ENCODE assay signal across 27 cellular contexts in the genomic region with DNA sequence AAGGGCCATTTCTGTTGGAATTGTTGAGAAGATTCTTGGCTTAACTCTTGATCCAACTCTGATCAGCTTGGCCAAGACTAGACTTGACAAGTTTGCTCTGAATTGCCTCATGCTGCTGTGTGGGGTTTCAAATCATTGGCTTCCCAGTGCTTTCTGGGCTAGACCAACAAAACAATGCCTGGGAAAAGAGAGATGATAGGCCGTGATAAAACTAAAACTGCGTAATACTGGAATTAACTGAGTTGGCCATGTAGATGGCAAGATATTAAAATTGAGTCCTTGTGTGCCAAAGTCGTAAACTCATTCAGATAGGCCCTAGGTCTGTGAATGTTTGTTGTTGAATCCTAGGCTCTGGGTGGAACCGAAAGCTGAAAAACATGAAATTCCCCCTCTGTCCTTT.
DNase-seq lines count a peak whose midpoint lies in the region; ATAC-seq and TF ChIP-seq lines count a peak whose summit lies in the region.
"Had no signal": no experiment of that assay in that cellular context is flagged by ENCODE, and none has a peak within 500 bp of the region (broad histone marks: within the 10 kb centered on the region; RNA-seq: fewer than 3 reads in every experiment).

No MANE protein-coding gene starts in this region.

- H3K27me3 ChIP-seq in mammary epithelial cell (ENCODE audit: insufficient read depth, low read length) (no peaks in the 10 kb centered on the region), gastroesophageal sphincter (no peaks in the 10 kb centered on the region)
- H3K27me3 ChIP-seq: adrenal gland, BLaER1, Peyer's patch had no signal

- no peak overlapping the region for H2AFZ ChIP-seq in mammary epithelial cell (ENCODE audit: low read depth, low read length)

- H3K4me3 ChIP-seq in mammary epithelial cell (replicated peaks in 1 of 3; ENCODE audit: insufficient read depth in 1 of 3, low read depth in 2 of 3, low read length in 3 of 3) (no peak overlapping the region), gastroesophageal sphincter (no peak overlapping the region)
- H3K4me3 ChIP-seq: adrenal gland, BLaER1, GM12878, Peyer's patch had no signal

- CTCF ChIA-PET in mammary epithelial cell (lab: Charles Lee; ENCODE audit: low non-redundant PET) = no interaction called here

- no peak overlapping the region for H3K27ac ChIP-seq in mammary epithelial cell (ENCODE audit: insufficient read depth, low read depth, low read length)
- H3K27ac ChIP-seq in gastroesophageal sphincter = no peak overlapping the region
- H3K27ac ChIP-seq: adrenal gland, BLaER1, Peyer's patch had no signal

- dilution Hi-C loops in mammary epithelial cell (cut with HindIII; ENCODE audit: low sequenced_read_pairs) = no loop called here

- peak; percentile 73 for ATAC-seq in gastroesophageal sphincter
- ATAC-seq in GM21528 (IDR thresholded peaks at IDR 0.05; ENCODE audit: low FRiP score, unreplicated experiment) = no peak
- ATAC-seq: GM12878; stimulated activated naive B cell treated with anti-CD40 and anti-IgM and Interleukin-4, amounts not matched to agents 10 μg/mL and 1 μg/mL and 100 μg/mL, for 72 hours had no signal

- intact Hi-C loops in mammary epithelial cell (cut with micrococcal nuclease) = no loop called here

- BruUV-seq in mammary epithelial cell (replicated peaks; lab: Mats Ljungman, UMichigan) = no TSS peak

- H3K79me2 ChIP-seq in mammary epithelial cell (ENCODE audit: insufficient read depth, low read length) = no peaks in the 10 kb centered on the region

- WGBS in mammary epithelial cell (ENCODE audit: low coverage, missing lambda C conversion rate) = 0% methylated on average over 2 of the region's 4 CpGs
- WGBS in gastroesophageal sphincter (ENCODE audit: low coverage in 1 of 2), 2 donors = 67 to 82% methylated on average over 4 of the region's 4 CpGs

- DNase-seq in GM04503 (ENCODE audit: low read depth) (peak; percentile 15), mammary epithelial cell (peak; percentile 68), renal cortical epithelial cell (ENCODE audit: low read depth) (peak; percentile 44), cerebellum (ENCODE audit: low spot score) (no peak), NCI-H345 treated with DMSO at 0.1 percent for 48 hours (lab: John Stamatoyannopoulos, UW; ENCODE audit: unreplicated experiment) (no peak)
- DNase-seq in activated CD4-positive, alpha-beta T cell treated with anti-CD3 and anti-CD28 coated beads for 1 hour = no peak
- DNase-seq: activated CD4-positive, alpha-beta T cell treated with anti-CD3 and anti-CD28 coated beads for 48 hours; activated T-cell treated with anti-CD3 and anti-CD28 coated beads, Interleukin-2, amount 50 U/mL, for 24 hours; adrenal gland; Caco-2; caudate nucleus; DMS79; H7; KG1; NCI-H1694; NCI-H2171; NCI-H524; NK-92 treated with Interleukin-12 subunit alpha and Interleukin-12 subunit beta, amount 100 ng/mL, for 24 hours; nucleus accumbens; Peyer's patch; stimulated activated CD4-positive, alpha-beta T cell treated with anti-CD3 and anti-CD28 coated beads, Interleukin-12 subunit alpha, Interleukin-12 subunit beta, amount 100 ng/mL, for 4 hours; stimulated activated CD4-positive, alpha-beta T cell treated with anti-CD3 and anti-CD28 coated beads, Interleukin-4, amount 100 ng/mL, for 24 hours; stimulated activated naive B cell treated with anti-CD40 and anti-IgM and Interleukin-4, amounts not matched to agents 10 μg/mL and 1 μg/mL and 100 μg/mL, for 72 hours had no signal

- in situ Hi-C loops in mammary epithelial cell (cut with MboI; ENCODE audit: low sequenced_read_pairs in 2 of 2) = no loop called here

- TF ChIP-seq CTCF in mammary epithelial cell (conservative IDR thresholded peaks at IDR 0.05 in 1 of 2, IDR thresholded peaks at IDR 0.05 in 1 of 2; ENCODE audit: extremely low read depth in 1 of 2, insufficient read depth in 1 of 2, low read depth in 1 of 2, low read length in 2 of 2) = no peak
- no peak for TF ChIP-seq CTCF in gastroesophageal sphincter (IDR thresholded peaks at IDR 0.05)

- H3K9me3 ChIP-seq in mammary epithelial cell (replicated peaks; ENCODE audit: insufficient read depth, low read length) (peaks cover 23% of the 10 kb centered on the region), gastroesophageal sphincter (no peaks in the 10 kb centered on the region)
- H3K9me3 ChIP-seq: adrenal gland, BLaER1, Caco-2, Peyer's patch had no signal

- TF ChIP-seq EP300 in gastroesophageal sphincter (IDR thresholded peaks at IDR 0.05) = no peak

- no peak overlapping the region for H3K9ac ChIP-seq in mammary epithelial cell (ENCODE audit: insufficient read depth, low read length)
- H3K9ac ChIP-seq: BLaER1 had no signal

- no peaks in the 10 kb centered on the region for H3K4me1 ChIP-seq in mammary epithelial cell (ENCODE audit: insufficient read depth, low read length)
- peaks cover 0 to 29% (median 19%) of the 10 kb centered on the region in 3 donors for H3K4me1 ChIP-seq in gastroesophageal sphincter
- H3K4me1 ChIP-seq: adrenal gland, BLaER1, Caco-2, Peyer's patch had no signal

- no peak for TF ChIP-seq POLR2A in gastroesophageal sphincter (IDR thresholded peaks at IDR 0.05)

- H3K4me2 ChIP-seq in mammary epithelial cell (ENCODE audit: insufficient read depth, low read depth, low read length) = no peak overlapping the region
- H3K4me2 ChIP-seq: BLaER1 had no signal

- no peaks in the 10 kb centered on the region for H3K36me3 ChIP-seq in mammary epithelial cell (ENCODE audit: insufficient read depth, low read length)
- no peaks in the 10 kb centered on the region for H3K36me3 ChIP-seq in gastroesophageal sphincter
- H3K36me3 ChIP-seq: adrenal gland, Peyer's patch had no signal

- H4K20me1 ChIP-seq in mammary epithelial cell (ENCODE audit: insufficient read depth, low read length) = no peaks in the 10 kb centered on the region

Comparison
In these comparisons a context has a peak if more than half of its experiments do, and no peak if none do; other contexts are left out.
1. DNase-seq: peak in GM04503 (single experiment), mammary epithelial cell (single experiment) and renal cortical epithelial cell (single experiment); none in activated CD4-positive, alpha-beta T cell treated with anti-CD3 and anti-CD28 coated beads for 1 hour (single experiment), cerebellum (single experiment) and NCI-H345 treated with DMSO at 0.1 percent for 48 hours (single experiment).